In the genomic region with DNA sequence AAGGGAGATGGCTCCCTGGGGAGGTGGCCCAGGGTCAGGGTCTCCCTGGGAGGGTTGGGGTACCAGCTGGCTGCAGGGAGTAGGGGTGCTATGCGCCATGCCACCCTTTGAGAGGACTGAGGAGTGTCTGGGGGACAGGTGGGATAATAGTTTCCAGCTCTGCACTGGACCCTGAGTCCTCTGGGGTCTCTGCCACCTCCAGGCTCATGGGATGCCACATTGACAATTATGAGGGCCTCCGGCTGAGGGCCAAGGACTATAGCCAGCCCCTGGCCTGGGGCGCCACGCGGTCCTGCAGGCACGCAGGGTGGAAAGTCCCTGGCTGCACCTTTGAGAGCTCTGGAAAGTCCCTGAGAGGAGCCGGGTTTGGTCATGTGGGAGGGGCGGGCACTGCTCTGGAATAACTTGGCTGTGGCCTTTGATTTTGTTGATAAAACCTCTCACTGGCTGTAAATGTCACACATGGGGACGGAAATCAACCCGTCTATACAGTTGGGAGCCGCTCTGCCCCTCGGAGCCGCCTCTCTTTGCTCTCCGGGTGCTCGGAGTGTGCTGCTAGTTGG, we compare ENCODE assay signal across 8 cellular contexts. TPM values are rescaled to one million over a fixed set of nuclear protein-coding genes. Genes with fewer than 3 reads are reported as not detected.
DNase-seq lines count a peak whose midpoint lies in the region; ATAC-seq, FAIRE-seq and TF ChIP-seq lines count a peak whose summit lies in the region.

No MANE protein-coding gene starts in this region.

- no peaks in the 10 kb centered on the region for H3K9me1 ChIP-seq in endothelial cell of umbilical vein (replicated peaks; ENCODE audit: control insufficient read depth, extremely low read depth, insufficient read depth, low read length)

- no peak for TF ChIP-seq POLR2A in endothelial cell of umbilical vein (IDR thresholded peaks at IDR 0.05; ENCODE audit: low read depth, low read length)
- TF ChIP-seq POLR2A in tibial nerve (IDR thresholded peaks at IDR 0.05), result no peak

- H3K27ac ChIP-seq in endothelial cell of umbilical vein (ENCODE audit: insufficient read depth, low read depth, low read length), result peak overlapping the region; percentile 7
- H3K27ac ChIP-seq in osteoblast (ENCODE audit: low read depth, low read length), result peak overlapping the region; percentile 93
- H3K27ac ChIP-seq in tibial nerve, result peak overlapping the region; percentile 62 to 90 (median 82)
- no peak overlapping the region for H3K27ac ChIP-seq in SJCRH30

- ATAC-seq in GM18873 (IDR thresholded peaks at IDR 0.05; ENCODE audit: low FRiP score, unreplicated experiment), result peak; percentile 46
- peak; percentile 38 for ATAC-seq in HG03280 (IDR thresholded peaks at IDR 0.05; ENCODE audit: unreplicated experiment)

- H3K9me3 Mint-ChIP-seq in activated CD4-positive, alpha-beta memory T cell treated with anti-CD3 and anti-CD28 coated beads, Interleukin-2, amount 10 ng/mL, durations not matched to agents 7 days and 5 days, result no peaks in the 10 kb centered on the region

- H3K9ac ChIP-seq in endothelial cell of umbilical vein (replicated peaks; ENCODE audit: extremely low read depth, insufficient read depth, low read length), result no peak overlapping the region

- peaks cover 1% of the 10 kb centered on the region for H3K79me2 ChIP-seq in endothelial cell of umbilical vein (ENCODE audit: control insufficient read depth, insufficient read depth, low read length)
- H3K79me2 ChIP-seq in osteoblast (ENCODE audit: insufficient read depth, low read length), result peaks cover 17% of the 10 kb centered on the region

- H3K4me3 ChIP-seq in endothelial cell of umbilical vein (replicated peaks in 1 of 3; ENCODE audit: insufficient read depth in 1 of 3, low read depth in 1 of 3, low read length in 3 of 3) (no peak overlapping the region), osteoblast (ENCODE audit: insufficient read depth, low read length) (peak overlapping the region; percentile 8), tibial nerve (peak overlapping the region; percentile 3 to 25 (median 16)), SJCRH30 (no peak overlapping the region)

- peaks cover 48% of the 10 kb centered on the region for H3K4me1 Mint-ChIP-seq in activated CD4-positive, alpha-beta memory T cell treated with anti-CD3 and anti-CD28 coated beads, Interleukin-2, amount 10 ng/mL, durations not matched to agents 7 days and 5 days

- H3K4me2 ChIP-seq in endothelial cell of umbilical vein (ENCODE audit: insufficient read depth, low read length) (no peak overlapping the region), osteoblast (ENCODE audit: insufficient read depth, low read length) (peak overlapping the region; percentile 54)

- DNase-seq in activated CD4-positive, alpha-beta memory T cell treated with anti-CD3 and anti-CD28 coated beads, Interleukin-2, amount 10 ng/mL, durations not matched to agents 7 days and 5 days, result peak; percentile 86
- DNase-seq in endothelial cell of umbilical vein (ENCODE audit: low read depth, low spot score) (peak; percentile 66), osteoblast (ENCODE audit: insufficient read length, low spot score, missing footprints) (peak; percentile 99), tibial nerve (ENCODE audit: low spot score in 2 of 2) (peak in 1 of 2 donors; percentile 9), inferior parietal cortex (ENCODE audit: extremely low spot score) (no peak), SJCRH30 (no peak)

- H3K27me3 Mint-ChIP-seq in activated CD4-positive, alpha-beta memory T cell treated with anti-CD3 and anti-CD28 coated beads, Interleukin-2, amount 10 ng/mL, durations not matched to agents 7 days and 5 days, result no peaks in the 10 kb centered on the region

- H3K4me1 ChIP-seq in endothelial cell of umbilical vein (ENCODE audit: control insufficient read depth, extremely low read depth, insufficient read depth, low read length), result peaks cover 14% of the 10 kb centered on the region
- H3K4me1 ChIP-seq in osteoblast (ENCODE audit: insufficient read depth, low read length), result peaks cover 26% of the 10 kb centered on the region
- H3K4me1 ChIP-seq in tibial nerve, result peaks cover 0 to 32% (median 27%) of the 10 kb centered on the region in 4 donors
- no peaks in the 10 kb centered on the region for H3K4me1 ChIP-seq in SJCRH30

- peak overlapping the region; percentile 52 for H3K4me3 Mint-ChIP-seq in activated CD4-positive, alpha-beta memory T cell treated with anti-CD3 and anti-CD28 coated beads, Interleukin-2, amount 10 ng/mL, durations not matched to agents 7 days and 5 days

- peak in 1 of 2 donors; percentile 41 for TF ChIP-seq EP300 in tibial nerve (IDR thresholded peaks at IDR 0.05)

- CTCF ChIA-PET in activated CD4-positive, alpha-beta memory T cell treated with anti-CD3 and anti-CD28 coated beads, Interleukin-2, amount 10 ng/mL, durations not matched to agents 7 days and 5 days (lab: Charles Lee), result interaction anchor here (0.6 to 1.4 kb wide), 11 partner anchors 11 to 133 kb away, joined by 3 to 8 read pairs (median 4); partner anchors contain the start of genes AJM1 and TRAF2
- CTCF ChIA-PET in endothelial cell of umbilical vein (lab: Charles Lee), result no interaction called here

- H3K27ac Mint-ChIP-seq in activated CD4-positive, alpha-beta memory T cell treated with anti-CD3 and anti-CD28 coated beads, Interleukin-2, amount 10 ng/mL, durations not matched to agents 7 days and 5 days, result peak overlapping the region; percentile 92

- H2AFZ ChIP-seq in endothelial cell of umbilical vein (ENCODE audit: low read depth, low read length) (no peak overlapping the region), osteoblast (ENCODE audit: low read length) (peak overlapping the region; percentile 72)

- H4K20me1 ChIP-seq in endothelial cell of umbilical vein (replicated peaks; ENCODE audit: control insufficient read depth, extremely low read depth, insufficient read depth, low read length), result no peaks in the 10 kb centered on the region
- peaks cover 4% of the 10 kb centered on the region for H4K20me1 ChIP-seq in osteoblast (ENCODE audit: insufficient read depth, low read length)

- dilution Hi-C loops in endothelial cell of umbilical vein (cut with MboI; ENCODE audit: extremely low pct_ligation_motif_present, low sequenced_read_pairs), result no loop called here

- 13 to 26% methylated on average over 9 to 15 of the region's 15 CpGs for WGBS in tibial nerve, 2 donors

- intact Hi-C loops in endothelial cell of umbilical vein (cut with micrococcal nuclease), result no loop called here

- H3K9me3 ChIP-seq in endothelial cell of umbilical vein (replicated peaks; ENCODE audit: control insufficient read depth, insufficient read depth, low read length) (no peaks in the 10 kb centered on the region), osteoblast (ENCODE audit: low read depth, low read length) (no peaks in the 10 kb centered on the region), tibial nerve (no peaks in the 10 kb centered on the region), SJCRH30 (replicated peaks) (no peaks in the 10 kb centered on the region)

- POLR2A ChIA-PET in activated CD4-positive, alpha-beta memory T cell treated with anti-CD3 and anti-CD28 coated beads, Interleukin-2, amount 10 ng/mL, durations not matched to agents 7 days and 5 days (lab: Charles Lee), result interaction anchor here (0.5 to 3.0 kb wide), 20 partner anchors 9 to 211 kb away, joined by 3 to 40 read pairs (median 4); partner anchors contain the start of genes CLIC3, EDF1, FBXW5 and PAXX
- POLR2A ChIA-PET in endothelial cell of umbilical vein (lab: Charles Lee), result no interaction called here

- BruUV-seq in endothelial cell of umbilical vein (replicated peaks; lab: Mats Ljungman, UMichigan), result no TSS peak

- peaks cover 2 to 21% of the 10 kb centered on the region in 2 experiments for H3K36me3 ChIP-seq in endothelial cell of umbilical vein (ENCODE audit: control insufficient read depth in 2 of 2, extremely low read depth in 1 of 2, insufficient read depth in 2 of 2, low read length in 2 of 2)
- peaks cover 25% of the 10 kb centered on the region for H3K36me3 ChIP-seq in osteoblast (ENCODE audit: insufficient read depth, low read length)
- H3K36me3 ChIP-seq in tibial nerve, result peaks cover 0 to 41% (median 0%) of the 10 kb centered on the region in 3 donors
- peaks cover 61% of the 10 kb centered on the region for H3K36me3 ChIP-seq in SJCRH30

- no peak for TF ChIP-seq CTCF in endothelial cell of umbilical vein (IDR thresholded peaks at IDR 0.05; ENCODE audit: extremely low read depth in 1 of 2, insufficient read depth in 1 of 2, low read depth in 1 of 2, low read length in 2 of 2)
- TF ChIP-seq CTCF in osteoblast (IDR thresholded peaks at IDR 0.05; ENCODE audit: extremely low read depth, low read depth, low read length), result no peak
- TF ChIP-seq CTCF in tibial nerve (IDR thresholded peaks at IDR 0.05), result no peak

- FAIRE-seq in endothelial cell of umbilical vein (lab: Jason Lieb, UNC), result peak; percentile 58

- H3K36me3 Mint-ChIP-seq in activated CD4-positive, alpha-beta memory T cell treated with anti-CD3 and anti-CD28 coated beads, Interleukin-2, amount 10 ng/mL, durations not matched to agents 7 days and 5 days (ENCODE audit: low read depth), result peaks cover 56% of the 10 kb centered on the region

- H3K27me3 ChIP-seq in endothelial cell of umbilical vein (ENCODE audit: control insufficient read depth in 2 of 2, insufficient read depth in 2 of 2, low read length in 2 of 2), result no peaks in the 10 kb centered on the region
- H3K27me3 ChIP-seq in osteoblast (ENCODE audit: insufficient read depth, low read length), result no peaks in the 10 kb centered on the region
- H3K27me3 ChIP-seq in tibial nerve, result no peaks in the 10 kb centered on the region
- H3K27me3 ChIP-seq in SJCRH30, result no peaks in the 10 kb centered on the region

RNA-seq across cellular contexts. Expression of gene TRAF2, which starts 16.0 kb away (rescaled TPM):
- total RNA-seq in activated CD4-positive, alpha-beta memory T cell treated with anti-CD3 and anti-CD28 coated beads, Interleukin-2, amount 10 ng/mL, durations not matched to agents 7 days and 5 days, result 10 to 100 TPM; 43.6 to 45.7 TPM
- total RNA-seq in endothelial cell of umbilical vein (21.5 and 23.1 TPM in 2 replicates), osteoblast (6.2 and 6.8 TPM in 2 replicates), tibial nerve (10 to 100 TPM in 3 of 4 donors, 1 to 10 TPM in 1; 5.0 to 10.8 (median 10.6) TPM)
- 10.3 and 10.9 TPM in 2 replicates for polyA plus RNA-seq in endothelial cell of umbilical vein
- polyA plus RNA-seq in endothelial cell of umbilical vein (2011; cell fraction: cytosol; rRNA removed), result 10.7 and 13.1 TPM in 2 replicates
- 20.0 and 24.5 TPM in 2 replicates for polyA plus RNA-seq in endothelial cell of umbilical vein (2011; cell fraction: nucleus; rRNA removed)
- polyA plus RNA-seq in endothelial cell of umbilical vein (2012), result 8.2 and 11.4 TPM in 2 replicates
- polyA minus RNA-seq in endothelial cell of umbilical vein, result 8.7 and 10.9 TPM in 2 replicates
- 26.5 TPM for polyA minus RNA-seq in endothelial cell of umbilical vein (2011; cell fraction: cytosol; rRNA and poly(A)+ RNA removed)
- 7.7 and 9.3 TPM in 2 replicates for polyA minus RNA-seq in endothelial cell of umbilical vein (2011; cell fraction: nucleus; rRNA and poly(A)+ RNA removed)
- 19.5 and 23.6 TPM in 2 replicates for total RNA-seq in SJCRH30 (2014; rRNA removed; shearing (Covaris generic))

RNA-seq across cellular contexts. Expression of gene EDF1, which starts 36.2 kb away (rescaled TPM):
- total RNA-seq in activated CD4-positive, alpha-beta memory T cell treated with anti-CD3 and anti-CD28 coated beads, Interleukin-2, amount 10 ng/mL, durations not matched to agents 7 days and 5 days, result 100 to 1,000 TPM; 301 to 316 TPM
- total RNA-seq in endothelial cell of umbilical vein, result 356 and 388 TPM in 2 replicates
- 411 and 478 TPM in 2 replicates for polyA plus RNA-seq in endothelial cell of umbilical vein
- polyA plus RNA-seq in endothelial cell of umbilical vein (2011; cell fraction: cytosol; rRNA removed), result 611 and 729 TPM in 2 replicates
- polyA plus RNA-seq in endothelial cell of umbilical vein (2011; cell fraction: nucleus; rRNA removed), result 236 and 342 TPM in 2 replicates
- 409 and 538 TPM in 2 replicates for polyA plus RNA-seq in endothelial cell of umbilical vein (2012)
- polyA minus RNA-seq in endothelial cell of umbilical vein, result 110 and 111 TPM in 2 replicates
- 153 TPM for polyA minus RNA-seq in endothelial cell of umbilical vein (2011; cell fraction: cytosol; rRNA and poly(A)+ RNA removed)
- polyA minus RNA-seq in endothelial cell of umbilical vein (2011; cell fraction: nucleus; rRNA and poly(A)+ RNA removed), result 25.3 and 64.1 TPM in 2 replicates
- 126 and 173 TPM in 2 replicates for total RNA-seq in osteoblast
- 100 to 1,000 TPM; 251 to 337 (median 266) TPM for total RNA-seq in tibial nerve
- 410 and 447 TPM in 2 replicates for total RNA-seq in SJCRH30 (2014; rRNA removed; shearing (Covaris generic))

RNA-seq across cellular contexts. Expression of gene FBXW5, which starts 42.2 kb away (rescaled TPM):
- total RNA-seq in activated CD4-positive, alpha-beta memory T cell treated with anti-CD3 and anti-CD28 coated beads, Interleukin-2, amount 10 ng/mL, durations not matched to agents 7 days and 5 days, result 100 to 1,000 TPM; 118 to 119 TPM
- 95.6 and 97.3 TPM in 2 replicates for total RNA-seq in endothelial cell of umbilical vein
- polyA plus RNA-seq in endothelial cell of umbilical vein, result 151 and 209 TPM in 2 replicates
- 45.3 and 70.5 TPM in 2 replicates for polyA plus RNA-seq in endothelial cell of umbilical vein (2011; cell fraction: cytosol; rRNA removed)
- 141 and 147 TPM in 2 replicates for polyA plus RNA-seq in endothelial cell of umbilical vein (2011; cell fraction: nucleus; rRNA removed)
- 49.5 and 69.6 TPM in 2 replicates for polyA plus RNA-seq in endothelial cell of umbilical vein (2012)
- 71.4 and 98.0 TPM in 2 replicates for polyA minus RNA-seq in endothelial cell of umbilical vein
- polyA minus RNA-seq in endothelial cell of umbilical vein (2011; cell fraction: cytosol; rRNA and poly(A)+ RNA removed), result 157 TPM
- 30.7 and 57.3 TPM in 2 replicates for polyA minus RNA-seq in endothelial cell of umbilical vein (2011; cell fraction: nucleus; rRNA and poly(A)+ RNA removed)
- 143 and 157 TPM in 2 replicates for total RNA-seq in osteoblast
- 100 to 1,000 TPM; 138 to 227 (median 193) TPM for total RNA-seq in tibial nerve
- total RNA-seq in SJCRH30 (2014; rRNA removed; shearing (Covaris generic)), result 37.1 and 40.4 TPM in 2 replicates

RNA-seq across cellular contexts. Expression of gene C8G, which starts 42.7 kb away (rescaled TPM):
- 1 to 10 TPM; 1.5 to 3.2 TPM for total RNA-seq in activated CD4-positive, alpha-beta memory T cell treated with anti-CD3 and anti-CD28 coated beads, Interleukin-2, amount 10 ng/mL, durations not matched to agents 7 days and 5 days
- 1.4 and 1.9 TPM in 2 replicates for total RNA-seq in endothelial cell of umbilical vein
- 0.47 and 0.70 TPM in 2 replicates for polyA plus RNA-seq in endothelial cell of umbilical vein
- polyA plus RNA-seq in endothelial cell of umbilical vein (2011; cell fraction: cytosol; rRNA removed), result 0.19 and 0.23 TPM in 2 replicates
- polyA plus RNA-seq in endothelial cell of umbilical vein (2011; cell fraction: nucleus; rRNA removed), result 2.1 and 2.5 TPM in 2 replicates
- polyA plus RNA-seq in endothelial cell of umbilical vein (2012), result 1.0 and 1.2 TPM in 2 replicates
- 0.57 TPM in 1 of 2 replicates, not detected in the other for polyA minus RNA-seq in endothelial cell of umbilical vein
- polyA minus RNA-seq in endothelial cell of umbilical vein (2011; cell fraction: cytosol; rRNA and poly(A)+ RNA removed), result not detected
- 1.3 and 1.9 TPM in 2 replicates for polyA minus RNA-seq in endothelial cell of umbilical vein (2011; cell fraction: nucleus; rRNA and poly(A)+ RNA removed)
- total RNA-seq in osteoblast, result 1.2 TPM in 1 of 2 replicates, not detected in the other
- 1 to 10 TPM in 2 of 4 donors, not detected in 2; 3.3 to 5.1 TPM for total RNA-seq in tibial nerve
- not detected in 2 replicates for total RNA-seq in SJCRH30 (2014; rRNA removed; shearing (Covaris generic))

RNA-seq across cellular contexts. Expression of gene LCN12, which starts 49.7 kb away (rescaled TPM):
- total RNA-seq in activated CD4-positive, alpha-beta memory T cell treated with anti-CD3 and anti-CD28 coated beads, Interleukin-2, amount 10 ng/mL, durations not matched to agents 7 days and 5 days, result 1 to 10 TPM; 2.5 to 2.9 TPM
- total RNA-seq in endothelial cell of umbilical vein, result 0.35 TPM in 1 of 2 replicates, not detected in the other
- 0.52 and 0.62 TPM in 2 replicates for polyA plus RNA-seq in endothelial cell of umbilical vein
- 0.08 TPM in 1 of 2 replicates, not detected in the other for polyA plus RNA-seq in endothelial cell of umbilical vein (2011; cell fraction: cytosol; rRNA removed)
- polyA plus RNA-seq in endothelial cell of umbilical vein (2011; cell fraction: nucleus; rRNA removed), result 1.5 and 5.1 TPM in 2 replicates
- 0.15 and 0.75 TPM in 2 replicates for polyA plus RNA-seq in endothelial cell of umbilical vein (2012)
- not detected in 2 replicates for polyA minus RNA-seq in endothelial cell of umbilical vein
- not detected for polyA minus RNA-seq in endothelial cell of umbilical vein (2011; cell fraction: cytosol; rRNA and poly(A)+ RNA removed)
- 0.72 TPM in 1 of 2 replicates, not detected in the other for polyA minus RNA-seq in endothelial cell of umbilical vein (2011; cell fraction: nucleus; rRNA and poly(A)+ RNA removed)
- not detected in 2 replicates for total RNA-seq in osteoblast
- 10 to 100 TPM in 2 of 4 donors, 1 to 10 TPM in 2; 2.4 to 16.8 (median 7.8) TPM for total RNA-seq in tibial nerve
- not detected in 2 replicates for total RNA-seq in SJCRH30 (2014; rRNA removed; shearing (Covaris generic))

Comparison
In these comparisons a context has a peak if more than half of its experiments do, and no peak if none do; other contexts are left out.
1. DNase-seq: peak in activated CD4-positive, alpha-beta memory T cell treated with anti-CD3 and anti-CD28 coated beads, Interleukin-2, amount 10 ng/mL, durations not matched to agents 7 days and 5 days (single experiment), endothelial cell of umbilical vein (single experiment) and osteoblast (single experiment); none in inferior parietal cortex (single experiment) and SJCRH30 (0 of 2).
2. H3K4me3 ChIP-seq: peak in osteoblast (single experiment) and tibial nerve (4 of 4); none in endothelial cell of umbilical vein (0 of 3) and SJCRH30 (single experiment).